8 cellular contexts compared by ENCODE assay signal in the genomic region with DNA sequence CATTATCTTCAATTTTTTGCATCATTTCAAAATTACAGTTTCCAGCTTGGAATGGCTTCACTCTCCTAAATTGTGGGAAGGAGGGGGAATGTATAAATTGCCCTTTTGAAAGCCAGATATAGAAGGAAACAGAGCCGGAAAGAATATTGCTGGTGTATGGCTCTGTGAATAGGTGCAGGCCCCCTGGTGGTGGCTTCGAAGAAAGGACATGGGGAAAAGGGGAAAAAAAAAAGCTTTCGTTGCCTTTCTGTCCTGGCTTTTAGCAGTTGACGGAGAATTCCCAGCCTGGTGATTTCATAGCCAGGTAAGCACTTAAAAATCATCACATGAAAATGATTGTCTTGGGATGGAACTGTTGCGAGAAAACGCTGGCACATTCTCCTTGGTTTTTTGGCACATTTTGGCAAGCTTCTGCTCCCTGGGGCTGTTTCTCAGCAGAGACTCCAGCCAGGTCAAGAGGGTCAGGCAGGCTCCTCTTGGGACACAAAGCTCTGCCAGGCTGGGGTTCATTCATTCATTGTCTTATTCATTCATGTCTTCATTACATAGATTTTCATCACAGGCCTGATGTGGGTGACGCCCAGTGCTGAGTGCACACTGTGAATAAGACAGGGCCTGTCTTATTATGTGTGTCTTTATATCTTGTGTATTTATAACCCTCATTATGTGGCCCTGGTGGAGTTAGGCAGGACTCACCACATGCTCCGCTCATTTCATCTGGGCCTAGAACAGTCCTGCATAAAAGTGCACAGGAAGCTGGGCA.
A peak's percentile ranks its signal among the peaks of the same experiment; 100 is the strongest.
DNase-seq lines count a peak whose midpoint lies in the region; ATAC-seq and TF ChIP-seq lines count a peak whose summit lies in the region.

No MANE protein-coding gene starts in this region.

- H3K4me1 Mint-ChIP-seq in activated CD4-positive, alpha-beta T cell treated with anti-CD3 and anti-CD28 coated beads for 36 hours: peaks cover 7% of the 10 kb centered on the region

- no peaks in the 10 kb centered on the region for H3K27me3 Mint-ChIP-seq in activated CD4-positive, alpha-beta T cell treated with anti-CD3 and anti-CD28 coated beads for 36 hours

- intact Hi-C loops in activated CD4-positive, alpha-beta T cell treated with anti-CD3 and anti-CD28 coated beads for 36 hours (cut with DNase I, micrococcal nuclease): loop anchor here in 1 of 2 experiments (2.0 kb wide), 1 partner anchor 352 kb away; a partner anchor contains a TSS

- no peak overlapping the region for H3K27ac Mint-ChIP-seq in activated CD4-positive, alpha-beta T cell treated with anti-CD3 and anti-CD28 coated beads for 36 hours

- no peak overlapping the region for H3K4me3 ChIP-seq in NB4 (ENCODE audit: low read depth, low read length)

- peak; percentile 55 for ATAC-seq in activated CD4-positive, alpha-beta T cell treated with anti-CD3 and anti-CD28 coated beads for 36 hours
- no peak for ATAC-seq in GM21526 (IDR thresholded peaks at IDR 0.05; ENCODE audit: low FRiP score, unreplicated experiment)

- TF ChIP-seq POLR2A in NB4 (IDR thresholded peaks at IDR 0.05; ENCODE audit: extremely low read depth, insufficient read length): no peak

- DNase-seq in activated CD4-positive, alpha-beta T cell treated with anti-CD3 and anti-CD28 coated beads for 36 hours: peak; percentile 67
- DNase-seq in activated CD4-positive, alpha-beta T cell treated with anti-CD3 and anti-CD28 coated beads for 1 hour: no peak
- DNase-seq in NB4 (ENCODE audit: low read depth): peak; percentile 62
- peak; percentile 61 for DNase-seq in SW480 (ENCODE audit: low spot score)
- peak; percentile 65 for DNase-seq in ecto neural progenitor cell (ENCODE audit: low spot score)
- peak; percentile 69 to 80 for DNase-seq in lung microvascular endothelial cell (ENCODE audit: low read depth in 2 of 2)
- peak; percentile 49 for DNase-seq in stimulated activated CD8-positive, alpha-beta memory T cell treated with anti-CD3 and anti-CD28 coated beads, Interleukin-4, amount 100 ng/mL, for 48 hours

- CTCF ChIA-PET in activated CD4-positive, alpha-beta T cell treated with anti-CD3 and anti-CD28 coated beads for 36 hours (lab: Charles Lee): interaction anchor here (0.6 to 2.5 kb wide), 26 partner anchors 8 to 588 kb away, joined by 3 to 22 read pairs (median 3); no protein-coding TSS in a partner anchor

- H3K9me3 Mint-ChIP-seq in activated CD4-positive, alpha-beta T cell treated with anti-CD3 and anti-CD28 coated beads for 36 hours (ENCODE audit: low read depth): no peaks in the 10 kb centered on the region

- POLR2A ChIA-PET in activated CD4-positive, alpha-beta T cell treated with anti-CD3 and anti-CD28 coated beads for 36 hours (lab: Charles Lee): interaction anchor here (0.6 kb wide), 4 partner anchors 8 to 624 kb away, joined by 3 to 4 read pairs (median 4); no protein-coding TSS in a partner anchor

- peak; percentile 88 for TF ChIP-seq CTCF in NB4 (IDR thresholded peaks at IDR 0.05; ENCODE audit: low read depth, low read length)

- no peaks in the 10 kb centered on the region for H3K36me3 Mint-ChIP-seq in activated CD4-positive, alpha-beta T cell treated with anti-CD3 and anti-CD28 coated beads for 36 hours (ENCODE audit: low read depth)

- no peak overlapping the region for H3K4me3 Mint-ChIP-seq in activated CD4-positive, alpha-beta T cell treated with anti-CD3 and anti-CD28 coated beads for 36 hours
